8 cellular contexts compared by ENCODE assay signal in genomic region chr22:30968924-30969531, GRCh38. TPM values are rescaled to one million over a fixed set of nuclear protein-coding genes. Genes with fewer than 3 reads are reported as not detected.
DNase-seq lines count a peak whose midpoint lies in the region; ATAC-seq and TF ChIP-seq lines count a peak whose summit lies in the region.

Gene TUG1 (plus strand): TSS chr22:30969265.

- ATAC-seq in GM19467 (IDR thresholded peaks at IDR 0.05; ENCODE audit: unreplicated experiment) (peak; percentile 91), lung (ENCODE audit: insufficient read depth, low FRiP score) (peak; percentile 92)

- 1% methylated on average over 43 to 67 of the region's 67 CpGs for WGBS in lung, 2 donors

- peaks cover 50 to 55% of the 10 kb centered on the region in 2 donors for H3K36me3 Mint-ChIP-seq in CD4-positive, alpha-beta memory T cell

- no peaks in the 10 kb centered on the region for H3K27me3 Mint-ChIP-seq in CD4-positive, alpha-beta memory T cell

- no peaks in the 10 kb centered on the region for H3K27me3 ChIP-seq in CD4-positive, alpha-beta memory T cell (ENCODE audit: insufficient read depth, low read length)
- no peaks in the 10 kb centered on the region for H3K27me3 ChIP-seq in lung (ENCODE audit: control insufficient read depth, insufficient read depth)

- CTCF ChIA-PET in CD4-positive, alpha-beta memory T cell (lab: Charles Lee; ENCODE audit: partially characterized antibody): interaction anchor here (1.0 to 3.6 kb wide), 13 partner anchors 10 to 169 kb away, joined by 3 to 35 read pairs (median 4); no protein-coding TSS in a partner anchor

- peak within 1 kb of the TSS; percentile 90 for H3K27ac ChIP-seq in CD4-positive, alpha-beta memory T cell (ENCODE audit: low read depth, low read length)
- peak within 1 kb of the TSS; percentile 97 to 98 for H3K27ac ChIP-seq in lung (ENCODE audit: low read depth in 1 of 2, low read length in 1 of 2)

- intact Hi-C loops in CD4-positive, alpha-beta memory T cell (cut with micrococcal nuclease): loop anchor here (1.0 to 2.0 kb wide), 6 partner anchors 26 to 377 kb away; partner anchors contain the start of genes LIMK2, SLC35E4 and SMTN

- peaks cover 9 to 53% (median 38%) of the 10 kb centered on the region in 8 donors for H3K9me3 Mint-ChIP-seq in CD4-positive, alpha-beta memory T cell

- no peak for TF ChIP-seq CTCF in lung (IDR thresholded peaks at IDR 0.05; ENCODE audit: control extremely low read depth, extremely low read depth)

- H3K36me3 ChIP-seq in CD4-positive, alpha-beta memory T cell (ENCODE audit: insufficient read depth, low read length): peaks cover 26% of the 10 kb centered on the region
- peaks cover 6 to 26% of the 10 kb centered on the region in 2 donors for H3K36me3 ChIP-seq in lung (ENCODE audit: control insufficient read depth in 2 of 2, insufficient read depth in 2 of 2, low read length in 2 of 2)

- H3K27ac Mint-ChIP-seq in CD4-positive, alpha-beta memory T cell: peak within 1 kb of the TSS; percentile 94 to 98 (median 97)

- H3K4me1 ChIP-seq in CD4-positive, alpha-beta memory T cell (ENCODE audit: insufficient read depth, low read length): peaks cover 39% of the 10 kb centered on the region
- peaks cover 11 to 16% of the 10 kb centered on the region in 2 donors for H3K4me1 ChIP-seq in lung (ENCODE audit: control insufficient read depth in 2 of 2, insufficient read depth in 2 of 2, low read length in 2 of 2)

- peak within 1 kb of the TSS; percentile 68 to 80 for H3K4me3 ChIP-seq in CD4-positive, alpha-beta memory T cell (ENCODE audit: low read length in 2 of 2)
- peak within 1 kb of the TSS; percentile 89 for H3K4me3 ChIP-seq in lung

- POLR2A ChIA-PET in CD4-positive, alpha-beta memory T cell (lab: Charles Lee; ENCODE audit: partially characterized antibody): interaction anchor here (1.0 to 7.4 kb wide), 26 partner anchors 13 to 1505 kb away, joined by 3 to 142 read pairs (median 6); partner anchors contain the start of genes FBXO7, PATZ1, PES1 and PIK3IP1

- peak; percentile 97 to 99 (median 98) for DNase-seq in CD4-positive, alpha-beta memory T cell
- peak; percentile 88 for DNase-seq in HS-27A (ENCODE audit: low read depth)
- DNase-seq in NK-92 (lab: John Stamatoyannopoulos, UW; ENCODE audit: unreplicated experiment): peak; percentile 82
- DNase-seq in activated CD8-positive, alpha-beta memory T cell treated with anti-CD3 and anti-CD28 coated beads for 24 hours: peak; percentile 97
- peak; percentile 93 for DNase-seq in effector CD8-positive, alpha-beta T cell (lab: John Stamatoyannopoulos, UW)
- peak; percentile 97 for DNase-seq in lung (ENCODE audit: low spot score)
- DNase-seq in stimulated activated CD4-positive, alpha-beta T cell treated with anti-CD3 and anti-CD28 coated beads, TNF-alpha, amount 100 ng/mL, for 4 hours (ENCODE audit: low read depth in 3 of 3): peak; percentile 93 to 97 (median 95)

- H3K4me1 Mint-ChIP-seq in CD4-positive, alpha-beta memory T cell: peaks cover 30 to 69% (median 52%) of the 10 kb centered on the region in 4 donors

- H3K4me3 Mint-ChIP-seq in CD4-positive, alpha-beta memory T cell: peak within 1 kb of the TSS; percentile 89 to 96 (median 94)

- H3K9me3 ChIP-seq in CD4-positive, alpha-beta memory T cell (ENCODE audit: control insufficient read depth in 1 of 2, low read length in 2 of 2): peaks cover 5 to 27% of the 10 kb centered on the region in 2 donors
- H3K9me3 ChIP-seq in lung (ENCODE audit: control insufficient read depth in 2 of 2, insufficient read depth in 1 of 2, low read length in 1 of 2): peaks cover 0 to 7% of the 10 kb centered on the region in 2 donors

RNA-seq across cellular contexts. Expression of gene TUG1, which starts in this region (rescaled TPM):
- 100 to 1,000 TPM; 129 to 132 TPM for total RNA-seq in CD4-positive, alpha-beta memory T cell
- polyA plus RNA-seq in CD4-positive, alpha-beta memory T cell: 10 to 100 TPM; 12.3 to 20.6 TPM
- total RNA-seq in lung: 100 to 1,000 TPM in 1 of 2 donors, 10 to 100 TPM in 1; 51.6 to 147 TPM
- polyA plus RNA-seq in lung: 10 to 100 TPM; 24.3 to 28.7 TPM

Comparison
In these comparisons a context has a peak if more than half of its experiments do, and no peak if none do; other contexts are left out.
1. Peak in every context shown above with its lines: DNase-seq, ATAC-seq, H3K4me3 ChIP-seq and H3K27ac ChIP-seq.